ENCODE assay signal across 11 cellular contexts in the genomic region with DNA sequence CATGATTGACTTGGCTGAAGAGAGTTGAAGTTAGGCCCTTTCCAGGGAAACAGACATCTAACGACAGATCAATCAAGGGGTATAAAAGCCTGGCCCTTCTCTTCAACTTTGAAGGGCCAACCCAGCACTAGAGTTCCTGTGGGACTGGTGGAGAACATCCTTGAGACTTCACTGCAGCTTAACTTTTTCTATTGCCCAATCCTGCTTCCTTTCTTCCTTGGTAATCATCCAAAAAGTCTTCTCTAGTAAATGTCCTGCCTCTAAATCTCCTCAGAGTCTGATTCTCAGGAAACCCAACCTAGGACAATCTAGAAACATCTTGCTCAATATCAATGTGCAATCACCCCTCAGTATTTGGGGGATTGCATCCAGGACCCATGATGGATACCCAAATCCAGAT. TPM values are rescaled to one million over a fixed set of nuclear protein-coding genes. Genes with fewer than 3 reads are reported as not detected.
DNase-seq lines count a peak whose midpoint lies in the region; ATAC-seq and TF ChIP-seq lines count a peak whose summit lies in the region.
"Had no signal": no experiment of that assay in that cellular context is flagged by ENCODE, and none has a peak within 500 bp of the region (broad histone marks: within the 10 kb centered on the region; RNA-seq: fewer than 3 reads in every experiment).

No MANE protein-coding gene starts in this region.

- no peak for TF ChIP-seq CTCF in neural crest cell (conservative IDR thresholded peaks at IDR 0.05)

- CTCF ChIA-PET in activated CD4-positive, alpha-beta T cell treated with anti-CD3 and anti-CD28 coated beads for 36 hours (lab: Charles Lee), result no interaction called here

- H3K27me3 ChIP-seq in HUES6 (ENCODE audit: control insufficient read depth, insufficient read depth, low read length) (no peaks in the 10 kb centered on the region), right cardiac atrium (ENCODE audit: control insufficient read depth, insufficient read depth) (no peaks in the 10 kb centered on the region)
- H3K27me3 ChIP-seq: gastrocnemius medialis had no signal

- peaks cover 51% of the 10 kb centered on the region for H3K4me1 Mint-ChIP-seq in activated CD4-positive, alpha-beta T cell treated with anti-CD3 and anti-CD28 coated beads for 36 hours
- H3K4me1 Mint-ChIP-seq in neural crest cell, result peaks cover 48% of the 10 kb centered on the region

- WGBS in right cardiac atrium, result 91% methylated on average over 1 of the region's 1 CpG

- H3K9me3 Mint-ChIP-seq in activated CD4-positive, alpha-beta T cell treated with anti-CD3 and anti-CD28 coated beads for 36 hours (ENCODE audit: low read depth), result no peaks in the 10 kb centered on the region
- no peaks in the 10 kb centered on the region for H3K9me3 Mint-ChIP-seq in neural crest cell

- DNase-seq in activated CD4-positive, alpha-beta T cell treated with anti-CD3 and anti-CD28 coated beads for 36 hours, result no peak
- no peak for DNase-seq in activated CD4-positive, alpha-beta T cell treated with anti-CD3 and anti-CD28 coated beads, Interleukin-2, amount 50 U/mL, for 48 hours
- DNase-seq in amniotic epithelial cell (ENCODE audit: low read depth), result peak; percentile 67
- no peak for DNase-seq in neural crest cell (ENCODE audit: low read depth, low spot score)
- DNase-seq in right cardiac atrium, result no peak
- no peak for DNase-seq in cerebellum (ENCODE audit: low spot score)
- DNase-seq: gastrocnemius medialis, NCI-H187, nucleus accumbens had no signal

- H3K27me3 Mint-ChIP-seq in activated CD4-positive, alpha-beta T cell treated with anti-CD3 and anti-CD28 coated beads for 36 hours, result no peaks in the 10 kb centered on the region
- no peaks in the 10 kb centered on the region for H3K27me3 Mint-ChIP-seq in neural crest cell (ENCODE audit: low read depth)

- peaks cover 35% of the 10 kb centered on the region for H3K4me1 ChIP-seq in HUES6 (ENCODE audit: control insufficient read depth, insufficient read depth, low read length)
- H3K4me1 ChIP-seq in right cardiac atrium (ENCODE audit: control insufficient read depth, insufficient read depth, low read length), result peaks cover 5% of the 10 kb centered on the region

- no peaks in the 10 kb centered on the region; the same call in 1 of the 2 replicates for H3K36me3 ChIP-seq in HUES6 (ENCODE audit: control insufficient read depth, insufficient read depth, low read length)
- H3K36me3 ChIP-seq: gastrocnemius medialis had no signal

- H3K27ac ChIP-seq in HUES6 (ENCODE audit: low read depth, low read length) (no peak overlapping the region), right cardiac atrium (ENCODE audit: low read length) (no peak overlapping the region)

- H3K4me3 Mint-ChIP-seq in activated CD4-positive, alpha-beta T cell treated with anti-CD3 and anti-CD28 coated beads for 36 hours, result peak overlapping the region; percentile 30
- H3K4me3 Mint-ChIP-seq in neural crest cell, result peak overlapping the region; percentile 54

- POLR2A ChIA-PET in activated CD4-positive, alpha-beta T cell treated with anti-CD3 and anti-CD28 coated beads for 36 hours (lab: Charles Lee), result no interaction called here

- H3K9ac ChIP-seq in HUES6 (ENCODE audit: low read length), result no peak overlapping the region

- no peak for ATAC-seq in activated CD4-positive, alpha-beta T cell treated with anti-CD3 and anti-CD28 coated beads for 36 hours
- ATAC-seq in right cardiac atrium (no peak), GM21717 (IDR thresholded peaks at IDR 0.05; ENCODE audit: unreplicated experiment) (no peak)
- ATAC-seq: gastrocnemius medialis had no signal

- H3K36me3 Mint-ChIP-seq in activated CD4-positive, alpha-beta T cell treated with anti-CD3 and anti-CD28 coated beads for 36 hours (ENCODE audit: low read depth), result peaks cover 11% of the 10 kb centered on the region
- H3K36me3 Mint-ChIP-seq in neural crest cell (ENCODE audit: low read depth), result peaks cover 2% of the 10 kb centered on the region

- peak overlapping the region; percentile 16 for H3K27ac Mint-ChIP-seq in activated CD4-positive, alpha-beta T cell treated with anti-CD3 and anti-CD28 coated beads for 36 hours
- no peak overlapping the region for H3K27ac Mint-ChIP-seq in neural crest cell (ENCODE audit: unreplicated experiment)

- H3K9me3 ChIP-seq in HUES6 (ENCODE audit: control insufficient read depth, insufficient read depth, low read depth, low read length) (no peaks in the 10 kb centered on the region), right cardiac atrium (ENCODE audit: control insufficient read depth, low read length) (no peaks in the 10 kb centered on the region)
- H3K9me3 ChIP-seq: gastrocnemius medialis had no signal

- H3K4me3 ChIP-seq in HUES6 (ENCODE audit: low read depth, low read length) (peak overlapping the region; percentile 18; the same call in 1 of the 2 replicates), right cardiac atrium (ENCODE audit: low read length) (no peak overlapping the region)

- intact Hi-C loops in activated CD4-positive, alpha-beta T cell treated with anti-CD3 and anti-CD28 coated beads for 36 hours (cut with DNase I, micrococcal nuclease), result loop anchor here (5.0 to 10.0 kb wide), 4 partner anchors 70 to 1463 kb away; partner anchors contain the start of genes ANKEF1 (in 1 of the 2) and SNAP25 (in 1 of the 2)
- intact Hi-C loops in right cardiac atrium (cut with DNase I), result no loop called here

RNA-seq across cellular contexts. Expression of gene MKKS, which starts 1.9 kb away (rescaled TPM):
- 1 to 10 TPM; 7.4 to 9.5 TPM for total RNA-seq in activated CD4-positive, alpha-beta T cell treated with anti-CD3 and anti-CD28 coated beads for 36 hours
- 21.1 and 22.3 TPM in 2 replicates for total RNA-seq in neural crest cell
- total RNA-seq in right cardiac atrium, result 10 to 100 TPM; 25.5 to 32.3 (median 29.0) TPM
- 20.0 TPM for polyA plus RNA-seq in right cardiac atrium
- total RNA-seq in cerebellum, result 21.5 TPM

RNA-seq across cellular contexts. Expression of gene SLX4IP, which starts 3.0 kb away (rescaled TPM):
- 1 to 10 TPM; 7.4 to 7.8 TPM for total RNA-seq in activated CD4-positive, alpha-beta T cell treated with anti-CD3 and anti-CD28 coated beads for 36 hours
- total RNA-seq in neural crest cell (8.5 and 8.8 TPM in 2 replicates), right cardiac atrium (1 to 10 TPM; 2.4 to 3.2 (median 2.8) TPM), cerebellum (11.4 TPM)
- polyA plus RNA-seq in right cardiac atrium, result 1.3 TPM

Comparison
In these comparisons a context has a peak if more than half of its experiments do, and no peak if none do; other contexts are left out.
1. intact Hi-C loops: an anchor here in activated CD4-positive, alpha-beta T cell treated with anti-CD3 and anti-CD28 coated beads for 36 hours (5.0 to 10.0 kb wide); none called in right cardiac atrium.